Comparison of ENCODE assay signal across 17 cellular contexts in the genomic region with DNA sequence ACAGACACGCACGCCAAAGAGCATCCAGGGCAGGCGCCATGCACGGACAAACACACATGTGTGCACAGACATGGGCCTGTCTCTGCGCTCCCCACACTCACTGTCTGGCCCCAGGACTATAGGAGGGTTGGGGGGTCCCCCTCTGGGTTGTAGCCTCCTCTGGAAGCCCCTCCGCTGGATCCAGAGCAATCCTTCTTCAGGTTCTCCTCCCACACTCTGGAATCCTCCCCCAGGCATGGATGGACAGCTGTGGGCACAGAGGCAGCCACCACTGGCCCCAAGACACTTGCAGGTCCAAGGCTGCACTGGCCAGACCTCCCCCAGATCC. TPM values are rescaled to one million over a fixed set of nuclear protein-coding genes. Genes with fewer than 3 reads are reported as not detected.
DNase-seq lines count a peak whose midpoint lies in the region; ATAC-seq and TF ChIP-seq lines count a peak whose summit lies in the region.
"Had no signal": no experiment of that assay in that cellular context is flagged by ENCODE, and none has a peak within 500 bp of the region (broad histone marks: within the 10 kb centered on the region; RNA-seq: fewer than 3 reads in every experiment).

No MANE protein-coding gene starts in this region.

- H3K4me2 ChIP-seq in neural progenitor cell: no peak overlapping the region
- H3K4me2 ChIP-seq: A549, BLaER1, GM23338 had no signal

- no peak overlapping the region for H3K9ac ChIP-seq in neural progenitor cell
- H3K9ac ChIP-seq: BLaER1 had no signal

- H3K27me3 ChIP-seq in RWPE2 (ENCODE audit: insufficient read depth, poor library complexity, severe bottlenecking) (no peaks in the 10 kb centered on the region), neural progenitor cell (peaks cover 24% of the 10 kb centered on the region), upper lobe of right lung (peaks cover 15% of the 10 kb centered on the region)
- H3K27me3 ChIP-seq: BLaER1 had no signal

- H3K27me3 Mint-ChIP-seq in neural progenitor cell (ENCODE audit: insufficient read depth, low read depth): peaks cover 20% of the 10 kb centered on the region
- H3K27me3 Mint-ChIP-seq: CD8-positive, alpha-beta memory T cell had no signal

- H2AFZ ChIP-seq in neural progenitor cell (replicated peaks): no peak overlapping the region
- H2AFZ ChIP-seq: GM23338 had no signal

- H3F3A ChIP-seq in neural progenitor cell (ENCODE audit: low read depth): no peaks in the 10 kb centered on the region

- H3K4me3 Mint-ChIP-seq in neural progenitor cell: no peak overlapping the region
- H3K4me3 Mint-ChIP-seq: CD8-positive, alpha-beta memory T cell; GM23338; H9; IgD-negative memory B cell had no signal

- H3K4me1 ChIP-seq in RWPE2 (ENCODE audit: insufficient read depth, poor library complexity, severe bottlenecking) (no peaks in the 10 kb centered on the region), neural progenitor cell (peaks cover 6% of the 10 kb centered on the region), upper lobe of right lung (no peaks in the 10 kb centered on the region)
- H3K4me1 ChIP-seq: A549 had no signal

- H3K9me3 Mint-ChIP-seq in neural progenitor cell: peaks cover 2% of the 10 kb centered on the region
- H3K9me3 Mint-ChIP-seq: CD8-positive, alpha-beta memory T cell; GM23338 had no signal

- DNase-seq in D341Med (ENCODE audit: low spot score): peak; percentile 17
- peak; percentile 37 for DNase-seq in RWPE2 (ENCODE audit: low spot score)
- no peak for DNase-seq in neural progenitor cell (ENCODE audit: low spot score)
- peak; percentile 36 for DNase-seq in upper lobe of right lung
- DNase-seq in medulla oblongata (ENCODE audit: extremely low spot score): no peak
- no peak for DNase-seq in NCI-H2227 (lab: John Stamatoyannopoulos, UW; ENCODE audit: unreplicated experiment)
- DNase-seq: CD8-positive, alpha-beta memory T cell; DMS53; GF-D8; H9 had no signal

- no peaks in the 10 kb centered on the region for H4K20me1 ChIP-seq in neural progenitor cell (ENCODE audit: low read depth)
- H4K20me1 ChIP-seq: BLaER1 had no signal

- intact Hi-C loops in upper lobe of right lung (cut with DNase I): no loop called here

- H3K79me2 ChIP-seq in neural progenitor cell (ENCODE audit: low read depth): no peaks in the 10 kb centered on the region

- ATAC-seq in RWPE2 (ENCODE audit: low read depth) (no peak), upper lobe of right lung (no peak), GM21381 (IDR thresholded peaks at IDR 0.05; ENCODE audit: unreplicated experiment) (no peak)
- ATAC-seq: A549, GM23338 had no signal

- TF ChIP-seq CTCF in RWPE2 (IDR thresholded peaks at IDR 0.05; ENCODE audit: poor library complexity, severe bottlenecking): no peak
- TF ChIP-seq CTCF in neural progenitor cell (IDR thresholded peaks at IDR 0.05): no peak
- no peak for TF ChIP-seq CTCF in upper lobe of right lung (IDR thresholded peaks at IDR 0.05)

- H3K27ac Mint-ChIP-seq in neural progenitor cell: peak overlapping the region; percentile 58
- H3K27ac Mint-ChIP-seq: CD8-positive, alpha-beta memory T cell; GM23338; H9; IgD-negative memory B cell had no signal

- H3K4me3 ChIP-seq in RWPE2 (ENCODE audit: severe bottlenecking) (no peak overlapping the region), neural progenitor cell (no peak overlapping the region), upper lobe of right lung (no peak overlapping the region)
- H3K4me3 ChIP-seq: A549, BLaER1, GM23338 had no signal

- H3K36me3 ChIP-seq in RWPE2 (ENCODE audit: low read depth) (no peaks in the 10 kb centered on the region), neural progenitor cell (no peaks in the 10 kb centered on the region), upper lobe of right lung (no peaks in the 10 kb centered on the region)
- H3K36me3 ChIP-seq: BLaER1 had no signal

- no peaks in the 10 kb centered on the region for H3K9me3 ChIP-seq in RWPE2 (ENCODE audit: severe bottlenecking)
- H3K9me3 ChIP-seq in neural progenitor cell (ENCODE audit: low read depth): no peaks in the 10 kb centered on the region
- no peaks in the 10 kb centered on the region for H3K9me3 ChIP-seq in upper lobe of right lung

- H3K36me3 Mint-ChIP-seq in neural progenitor cell: no peaks in the 10 kb centered on the region
- H3K36me3 Mint-ChIP-seq: CD8-positive, alpha-beta memory T cell had no signal

- H3K27ac ChIP-seq in RWPE2 (ENCODE audit: poor library complexity, severe bottlenecking) (no peak overlapping the region), neural progenitor cell (no peak overlapping the region), upper lobe of right lung (no peak overlapping the region)
- H3K27ac ChIP-seq: A549, BLaER1 had no signal

- peaks cover 7% of the 10 kb centered on the region for H3K4me1 Mint-ChIP-seq in neural progenitor cell

RNA-seq across cellular contexts. Expression of a gene that starts 2.5 kb away (rescaled TPM):
- total RNA-seq in neural progenitor cell (ENCODE audit: low replicate concordance): not detected in 2 replicates
- total RNA-seq in upper lobe of right lung: not detected
- total RNA-seq: Caco-2; CD8-positive, alpha-beta memory T cell; H9; HT1080 had no signal

RNA-seq across cellular contexts. Expression of a gene that starts 8.4 kb away (rescaled TPM):
- not detected in 2 replicates for total RNA-seq in neural progenitor cell (ENCODE audit: low replicate concordance)
- total RNA-seq in upper lobe of right lung: 0.32 TPM
- total RNA-seq: H9, HT1080 had no signal

RNA-seq across cellular contexts. Expression of a gene that starts 12.4 kb away (rescaled TPM):
- total RNA-seq in neural progenitor cell (ENCODE audit: low replicate concordance): 1.6 and 4.1 TPM in 2 replicates
- total RNA-seq in upper lobe of right lung: 12.2 TPM

RNA-seq across cellular contexts. Expression of a gene that starts 32.3 kb away (rescaled TPM):
- not detected in 2 replicates for total RNA-seq in neural progenitor cell (ENCODE audit: low replicate concordance)
- total RNA-seq in upper lobe of right lung: 1.3 TPM
- total RNA-seq: CD8-positive, alpha-beta memory T cell; GM23338; H9; HT1080 had no signal

RNA-seq across cellular contexts. Expression of a gene that starts 35.4 kb away (rescaled TPM):
- total RNA-seq in neural progenitor cell (ENCODE audit: low replicate concordance) (71.0 and 137 TPM in 2 replicates), upper lobe of right lung (141 TPM)

Comparison
In these comparisons a context has a peak if more than half of its experiments do, and no peak if none do; other contexts are left out.
1. DNase-seq: peak in D341Med (single experiment), RWPE2 (single experiment) and upper lobe of right lung (single experiment); none in neural progenitor cell (single experiment), medulla oblongata (single experiment) and NCI-H2227 (single experiment).